ENCODE assay signal across 14 cellular contexts in the genomic region with DNA sequence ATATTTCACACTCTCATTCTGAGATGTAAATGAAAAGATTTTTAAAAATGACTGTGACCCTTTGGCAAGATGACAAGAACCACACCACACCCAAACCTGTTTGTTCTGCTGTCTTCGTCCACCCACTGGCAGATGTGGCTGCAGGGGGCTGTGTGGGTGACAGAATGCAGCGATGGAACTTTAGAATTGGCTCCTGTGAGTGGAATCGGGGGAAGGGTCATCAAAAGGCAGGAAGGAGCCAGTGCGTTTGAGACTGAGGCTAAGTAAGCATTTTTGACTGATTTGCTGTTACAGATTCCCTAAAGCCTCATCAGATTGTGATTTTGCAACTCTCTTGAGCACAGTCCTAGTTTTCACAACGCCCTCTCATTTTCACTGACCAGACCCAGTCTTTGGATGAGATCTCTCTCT.
DNase-seq lines count a peak whose midpoint lies in the region; ATAC-seq and TF ChIP-seq lines count a peak whose summit lies in the region.
"Had no signal": no experiment of that assay in that cellular context is flagged by ENCODE, and none has a peak within 500 bp of the region (broad histone marks: within the 10 kb centered on the region; RNA-seq: fewer than 3 reads in every experiment).

No MANE protein-coding gene starts in this region.

- no peak overlapping the region for H3K27ac ChIP-seq in endodermal cell (ENCODE audit: low read depth, low read length)
- H3K27ac ChIP-seq in mesenchymal stem cell (ENCODE audit: low read length, poor library complexity, severe bottlenecking), result no peak overlapping the region

- peak overlapping the region; percentile 86 to 89 for H3K18ac ChIP-seq in mesenchymal stem cell (ENCODE audit: low read depth in 1 of 2, low read length in 2 of 2)

- H3K4me1 Mint-ChIP-seq in endodermal cell, result peaks cover 18% of the 10 kb centered on the region
- H3K4me1 Mint-ChIP-seq: activated naive CD4-positive, alpha-beta T cell treated with anti-CD3 and anti-CD28 coated beads, Interleukin-2, amount 10 ng/mL, durations not matched to agents 7 days and 5 days; B cell had no signal

- H4K8ac ChIP-seq in mesenchymal stem cell (ENCODE audit: low read length), result peak overlapping the region; percentile 76

- H3K9me3 ChIP-seq in endodermal cell (ENCODE audit: control insufficient read depth, low read length) (peaks cover 33% of the 10 kb centered on the region), mesenchymal stem cell (ENCODE audit: control insufficient read depth, low read length) (peaks cover 10% of the 10 kb centered on the region), BE2C (no peaks in the 10 kb centered on the region)
- H3K9me3 ChIP-seq: MG63 had no signal

- no peaks in the 10 kb centered on the region for H3K27me3 ChIP-seq in endodermal cell (ENCODE audit: control insufficient read depth, insufficient read depth, low read length, poor library complexity, severe bottlenecking)
- no peaks in the 10 kb centered on the region for H3K27me3 ChIP-seq in mesenchymal stem cell (ENCODE audit: control insufficient read depth in 1 of 2, insufficient read depth in 1 of 2, low read length in 2 of 2)
- H3K27me3 ChIP-seq in BE2C, result no peaks in the 10 kb centered on the region
- H3K27me3 ChIP-seq: MG63 had no signal

- no peak overlapping the region for H3K14ac ChIP-seq in mesenchymal stem cell (ENCODE audit: low read length in 2 of 2)

- H3K27ac Mint-ChIP-seq in endodermal cell, result peak overlapping the region; percentile 53
- H3K27ac Mint-ChIP-seq: activated CD8-positive, alpha-beta T cell treated with anti-CD3 and anti-CD28 coated beads, Interleukin-2, amount 10 ng/mL, durations not matched to agents 7 days and 5 days; activated naive CD4-positive, alpha-beta T cell treated with anti-CD3 and anti-CD28 coated beads, Interleukin-2, amount 10 ng/mL, durations not matched to agents 7 days and 5 days; B cell had no signal

- H3K4me3 Mint-ChIP-seq in endodermal cell, result no peak overlapping the region
- H3K4me3 Mint-ChIP-seq: activated CD8-positive, alpha-beta T cell treated with anti-CD3 and anti-CD28 coated beads, Interleukin-2, amount 10 ng/mL, durations not matched to agents 7 days and 5 days; activated naive CD4-positive, alpha-beta T cell treated with anti-CD3 and anti-CD28 coated beads, Interleukin-2, amount 10 ng/mL, durations not matched to agents 7 days and 5 days; B cell had no signal

- H2BK120ac ChIP-seq in mesenchymal stem cell (ENCODE audit: low read depth, low read length), result no peak overlapping the region

- H3K4me2 ChIP-seq in mesenchymal stem cell (ENCODE audit: low read length, poor library complexity, severe bottlenecking), result no peak overlapping the region

- H2BK5ac ChIP-seq in mesenchymal stem cell (ENCODE audit: low read depth, low read length, poor library complexity, severe bottlenecking), result no peak overlapping the region

- no peak overlapping the region for H4K91ac ChIP-seq in mesenchymal stem cell (ENCODE audit: low read length)

- TF ChIP-seq CTCF in endodermal cell (conservative IDR thresholded peaks at IDR 0.05), result no peak
- no peak for TF ChIP-seq CTCF in BE2C (IDR thresholded peaks at IDR 0.05; ENCODE audit: low read depth, low read length)

- H3K4me1 ChIP-seq in endodermal cell (ENCODE audit: control insufficient read depth, insufficient read depth, low read length) (peaks cover 7% of the 10 kb centered on the region), mesenchymal stem cell (ENCODE audit: control insufficient read depth, insufficient read depth, low read depth, low read length) (peaks cover 2% of the 10 kb centered on the region), BE2C (no peaks in the 10 kb centered on the region)

- H3K79me1 ChIP-seq in mesenchymal stem cell (replicated peaks; ENCODE audit: low read length, poor library complexity, severe bottlenecking), result no peaks in the 10 kb centered on the region

- H2BK12ac ChIP-seq in mesenchymal stem cell (ENCODE audit: low read length in 2 of 2), result peak overlapping the region; percentile 56 to 82

- peaks cover 3% of the 10 kb centered on the region for H3K36me3 Mint-ChIP-seq in endodermal cell (ENCODE audit: low read depth)
- H3K36me3 Mint-ChIP-seq: activated naive CD4-positive, alpha-beta T cell treated with anti-CD3 and anti-CD28 coated beads, Interleukin-2, amount 10 ng/mL, durations not matched to agents 7 days and 5 days had no signal

- no peak overlapping the region for H3K9ac ChIP-seq in endodermal cell (ENCODE audit: extremely low read depth, low read length, poor library complexity, severe bottlenecking)
- peak overlapping the region; percentile 17 for H3K9ac ChIP-seq in mesenchymal stem cell (ENCODE audit: low read length)

- H3K4ac ChIP-seq in mesenchymal stem cell (ENCODE audit: low read depth in 1 of 2, low read length in 2 of 2), result no peak overlapping the region

- 71 to 80% methylated on average over 3 to 5 of the region's 5 CpGs for WGBS in endodermal cell (ENCODE audit: insufficient coverage in 1 of 2, insufficient read length in 1 of 2), 2 experiments
- 17% methylated on average over 5 of the region's 5 CpGs for WGBS in mesenchymal stem cell

- peak; percentile 49 for ATAC-seq in HG02885 (IDR thresholded peaks at IDR 0.05; ENCODE audit: poor library complexity, unreplicated experiment)
- ATAC-seq in GM19035 (IDR thresholded peaks at IDR 0.05; ENCODE audit: unreplicated experiment), result no peak
- ATAC-seq: activated CD8-positive, alpha-beta T cell treated with anti-CD3 and anti-CD28 coated beads, Interleukin-2, amount 10 ng/mL, durations not matched to agents 7 days and 5 days had no signal

- H2AK5ac ChIP-seq in mesenchymal stem cell (ENCODE audit: low read length, severe bottlenecking), result no peak overlapping the region

- H3K27me3 Mint-ChIP-seq in endodermal cell (ENCODE audit: insufficient read depth), result no peaks in the 10 kb centered on the region
- H3K27me3 Mint-ChIP-seq: activated naive CD4-positive, alpha-beta T cell treated with anti-CD3 and anti-CD28 coated beads, Interleukin-2, amount 10 ng/mL, durations not matched to agents 7 days and 5 days; B cell had no signal

- H3K4me3 ChIP-seq in endodermal cell (ENCODE audit: low read length), result no peak overlapping the region
- peak overlapping the region in 1 of 2 experiments; percentile 10 for H3K4me3 ChIP-seq in mesenchymal stem cell (ENCODE audit: insufficient read depth in 1 of 2, low read depth in 1 of 2, low read length in 2 of 2)
- H3K4me3 ChIP-seq in BE2C (ENCODE audit: low read depth, low read length), result no peak overlapping the region
- H3K4me3 ChIP-seq: MG63 had no signal

- H3K9me3 Mint-ChIP-seq in endodermal cell, result peaks cover 44% of the 10 kb centered on the region

- no peak overlapping the region for H2AFZ ChIP-seq in mesenchymal stem cell (ENCODE audit: low read depth, low read length)

- H3K36me3 ChIP-seq in endodermal cell (ENCODE audit: control insufficient read depth, insufficient read depth, low read length) (no peaks in the 10 kb centered on the region), mesenchymal stem cell (ENCODE audit: control insufficient read depth in 1 of 2, insufficient read depth in 2 of 2, low read depth in 1 of 2, low read length in 2 of 2) (no peaks in the 10 kb centered on the region), BE2C (no peaks in the 10 kb centered on the region)
- H3K36me3 ChIP-seq: MG63 had no signal

- peak; percentile 74 for DNase-seq in AG08395 (ENCODE audit: low spot score)
- DNase-seq in endodermal cell, result no peak
- DNase-seq in mesenchymal stem cell, result peak; percentile 66
- no peak for DNase-seq in BE2C
- DNase-seq in retina, result no peak
- DNase-seq in DMS53 treated with DMSO at 0.1 percent for 48 hours (lab: John Stamatoyannopoulos, UW; ENCODE audit: unreplicated experiment), result no peak
- DNase-seq: activated CD8-positive, alpha-beta T cell treated with anti-CD3 and anti-CD28 coated beads, Interleukin-2, amount 10 ng/mL, durations not matched to agents 7 days and 5 days; activated naive CD4-positive, alpha-beta T cell treated with anti-CD3 and anti-CD28 coated beads, Interleukin-2, amount 10 ng/mL, durations not matched to agents 7 days and 5 days; MG63; NCI-H345; T-helper 9 cell had no signal

- no peak overlapping the region for H3K23ac ChIP-seq in mesenchymal stem cell (ENCODE audit: low read length in 2 of 2)

- H2BK15ac ChIP-seq in mesenchymal stem cell (ENCODE audit: low read depth, poor library complexity, severe bottlenecking), result no peak overlapping the region

Comparison
In these comparisons a context has a peak if more than half of its experiments do, and no peak if none do; other contexts are left out.
1. DNase-seq: peak in AG08395 (single experiment) and mesenchymal stem cell (single experiment); none in endodermal cell (single experiment), BE2C (single experiment), retina (single experiment) and DMS53 treated with DMSO at 0.1 percent for 48 hours (single experiment).